Comparison of ENCODE assay signal across 20 cellular contexts in genomic region chr5:135650081-135650480, GRCh38.
"Had no signal": no experiment of that assay in that cellular context is flagged by ENCODE, and none has a peak within 500 bp of the region (broad histone marks: within the 10 kb centered on the region; RNA-seq: fewer than 3 reads in every experiment).

No MANE protein-coding gene starts in this region.

- H3K36me3 Mint-ChIP-seq: naive thymus-derived CD4-positive, alpha-beta T cell had no signal

- H3K27me3 ChIP-seq: gastrocnemius medialis, sigmoid colon, stomach had no signal

- H3K36me3 ChIP-seq: gastrocnemius medialis, heart right ventricle, sigmoid colon, stomach had no signal

- H3K9me3 Mint-ChIP-seq: naive thymus-derived CD4-positive, alpha-beta T cell; nephron progenitor cell had no signal

- H3K4me3 ChIP-seq: gastrocnemius medialis, heart right ventricle, psoas muscle, sigmoid colon, skin epidermis, stomach had no signal

- FAIRE-seq: endometrium, islet of Langerhans, urothelium cell line had no signal

- ATAC-seq: gastrocnemius medialis; heart right ventricle; left colon; left ventricle myocardium superior; naive thymus-derived CD4-positive, alpha-beta T cell; psoas muscle had no signal

- H3K27ac ChIP-seq: gastrocnemius medialis, heart right ventricle, psoas muscle, sigmoid colon, stomach had no signal

- H3K4me3 Mint-ChIP-seq: naive thymus-derived CD4-positive, alpha-beta T cell; nephron progenitor cell had no signal

- H3K4me1 Mint-ChIP-seq: naive thymus-derived CD4-positive, alpha-beta T cell; nephron progenitor cell had no signal

- DNase-seq: effector memory CD4-positive, alpha-beta T cell; erythroblast; gastrocnemius medialis; heart right ventricle; hypothalamus; left colon; left ventricle myocardium superior; naive thymus-derived CD4-positive, alpha-beta T cell; nephron progenitor cell; psoas muscle; sigmoid colon; stimulated activated CD4-positive, alpha-beta T cell treated with anti-CD3 and anti-CD28 coated beads, Interleukin-2, amount 100 ng/mL, for 24 hours; stimulated activated naive CD4-positive, alpha-beta T cell; stomach; substantia nigra; trophoblast cell had no signal

- H3K9me3 ChIP-seq: gastrocnemius medialis, heart right ventricle, psoas muscle, sigmoid colon, stomach had no signal

- H3K4me1 ChIP-seq: gastrocnemius medialis, heart right ventricle, psoas muscle, stomach had no signal

- H3K27ac Mint-ChIP-seq: naive thymus-derived CD4-positive, alpha-beta T cell; nephron progenitor cell had no signal
